ENCODE assay signal across 22 cellular contexts in genomic region chr15:65926459-65926858, GRCh38. TPM values are rescaled to one million over a fixed set of nuclear protein-coding genes. Genes with fewer than 3 reads are reported as not detected.
A peak's percentile ranks its signal among the peaks of the same experiment; 100 is the strongest.
DNase-seq lines count a peak whose midpoint lies in the region; ATAC-seq, FAIRE-seq and TF ChIP-seq lines count a peak whose summit lies in the region.
"Had no signal": no experiment of that assay in that cellular context is flagged by ENCODE, and none has a peak within 500 bp of the region (broad histone marks: within the 10 kb centered on the region; RNA-seq: fewer than 3 reads in every experiment).

No MANE protein-coding gene starts in this region.

- TF ChIP-seq CTCF in GM12878 (IDR thresholded peaks at IDR 0.05 in 2 of 3, conservative IDR thresholded peaks at IDR 0.05 in 1 of 3; ENCODE audit: control insufficient read depth in 2 of 3, extremely low read depth in 1 of 3, insufficient read depth in 1 of 3, low read depth in 3 of 3, low read length in 3 of 3) (no peak), heart right ventricle (IDR thresholded peaks at IDR 0.05) (no peak)

- no peak for TF ChIP-seq EP300 in GM12878 (IDR thresholded peaks at IDR 0.05; ENCODE audit: borderline replicate concordance in 1 of 2, control insufficient read depth in 1 of 2, low read depth in 2 of 2, low read length in 2 of 2)

- ATAC-seq in GM19025 (IDR thresholded peaks at IDR 0.05; ENCODE audit: low read depth, unreplicated experiment) (peak; percentile 10), HG02981 (IDR thresholded peaks at IDR 0.05; ENCODE audit: unreplicated experiment) (peak; percentile 11), GM12878 (peak; percentile 12), heart right ventricle (no peak)
- ATAC-seq: A549 had no signal

- no peaks in the 10 kb centered on the region for H3K79me2 ChIP-seq in GM12878 (ENCODE audit: control insufficient read depth, insufficient read depth, low read length)

- no peaks in the 10 kb centered on the region for H3K9me3 ChIP-seq in GM12878 (replicated peaks; ENCODE audit: control insufficient read depth, insufficient read depth, low read length)
- no peaks in the 10 kb centered on the region for H3K9me3 ChIP-seq in heart right ventricle
- H3K9me3 ChIP-seq: A549, Caco-2 had no signal

- 100% methylated on average over 1 of the region's 1 CpG for WGBS in GM12878 (ENCODE audit: insufficient coverage, insufficient replicate concordance, low lambda C conversion rate, missing lambda C conversion rate)
- 100% methylated on average over 1 of the region's 1 CpG for WGBS in heart right ventricle, 2 donors

- no peak overlapping the region for H3K27ac ChIP-seq in GM12878 (ENCODE audit: control insufficient read depth, insufficient read depth)
- H3K27ac ChIP-seq in heart right ventricle: no peak overlapping the region
- H3K27ac ChIP-seq: 22Rv1, A549, C4-2B, GM23248, HL-60 had no signal

- no peaks in the 10 kb centered on the region for H4K20me1 ChIP-seq in GM12878 (ENCODE audit: control insufficient read depth, insufficient read depth)

- H3K9ac ChIP-seq in GM12878 (ENCODE audit: control insufficient read depth, insufficient read depth, low read length): no peak overlapping the region
- H3K9ac ChIP-seq: GM23248 had no signal

- in situ Hi-C loops in GM12878 (cut with MboI): no loop called here

- no peaks in the 10 kb centered on the region; a peak in 1 of 4 replicates for H3K36me3 ChIP-seq in GM12878 (ENCODE audit: control insufficient read depth in 2 of 2, insufficient read depth in 2 of 2, low read length in 1 of 2)
- H3K36me3 ChIP-seq in heart right ventricle: no peaks in the 10 kb centered on the region

- TF ChIP-seq POLR2A in GM12878 (IDR thresholded peaks at IDR 0.05; ENCODE audit: low read depth, low read length): no peak

- H3K27me3 ChIP-seq in GM12878 (replicated peaks in 1 of 2; ENCODE audit: control insufficient read depth in 2 of 2, insufficient read depth in 2 of 2, low read length in 1 of 2) (no peaks in the 10 kb centered on the region), heart right ventricle (no peaks in the 10 kb centered on the region)

- TSS peak; percentile 85 for BruUV-seq in GM12878 (replicated peaks; lab: Mats Ljungman, UMichigan)

- RAD21 ChIA-PET in GM12878 (lab: Charles Lee; ENCODE audit: unreplicated experiment): interaction anchor here (1.1 to 7.5 kb wide), 5 partner anchors 8 to 91 kb away, joined by 4 to 61 read pairs (median 5); partner anchors contain the start of gene RAB11A

- CTCF ChIA-PET in GM12878 (lab: Yijun Ruan, JAX): interaction anchor here (0.8 to 3.0 kb wide), 3 partner anchors 9 to 55 kb away, joined by 3 to 25 read pairs (median 4); no protein-coding TSS in a partner anchor

- no peak overlapping the region for H3K4me3 ChIP-seq in GM12878
- no peak overlapping the region for H3K4me3 ChIP-seq in heart right ventricle
- H3K4me3 ChIP-seq: A549, GM23248 had no signal

- peak; percentile 18 for DNase-seq in ELF-1 (ENCODE audit: low read depth, low spot score)
- no peak for DNase-seq in GM12878 (ENCODE audit: low read depth, low spot score)
- DNase-seq in heart right ventricle: no peak
- DNase-seq in occipital lobe (lab: John Stamatoyannopoulos, UW): no peak
- DNase-seq in stimulated activated CD8-positive, alpha-beta memory T cell treated with anti-CD3 and anti-CD28 coated beads, Interleukin-4, amount 100 ng/mL, for 48 hours: no peak
- DNase-seq: AML-193; Caco-2; CD4-positive, alpha-beta T cell; DMS79 treated with DMSO at 0.1 percent for 48 hours; GM23248; HCEC 1CT; IMR-90; Karpas-422; KBM-7 had no signal

- no peak overlapping the region for H3K4me2 ChIP-seq in GM12878 (ENCODE audit: control insufficient read depth, insufficient read depth)
- H3K4me2 ChIP-seq: A549 had no signal

- intact Hi-C loops in GM12878 (cut with micrococcal nuclease; ENCODE audit: unreplicated experiment) (no loop called here), heart right ventricle (cut with DNase I) (loop anchor here in 2 of 10 donors (10.0 kb wide), 2 partner anchors 258 to 358 kb away; no protein-coding TSS in a partner anchor)

- FAIRE-seq in GM12878 (lab: Jason Lieb, UNC): no peak
- FAIRE-seq: A549, D721Med, GM12891 had no signal

- SMC1A ChIA-PET in GM12878 (lab: Charles Lee; ENCODE audit: uncharacterized antibody, unreplicated experiment): interaction anchor here (1.5 to 8.0 kb wide), 2 partner anchors 10 to 296 kb away, joined by 3 to 65 read pairs; no protein-coding TSS in a partner anchor

- no peak for TF ChIP-seq RAD21 in GM12878 (IDR thresholded peaks at IDR 0.05; ENCODE audit: insufficient read depth, low read depth, low read length)

- POLR2A ChIA-PET in GM12878 (lab: Charles Lee): interaction anchor here (0.8 to 1.9 kb wide), 2 partner anchors 10 to 51 kb away, joined by 4 to 9 read pairs; no protein-coding TSS in a partner anchor

- H3K4me1 ChIP-seq in GM12878 (ENCODE audit: control insufficient read depth, insufficient read depth, low read length): peaks cover 9% of the 10 kb centered on the region
- H3K4me1 ChIP-seq in heart right ventricle: no peaks in the 10 kb centered on the region
- H3K4me1 ChIP-seq: A549, Caco-2 had no signal

- no peak overlapping the region for H2AFZ ChIP-seq in GM12878 (ENCODE audit: control insufficient read depth, low read depth, low read length)
- H2AFZ ChIP-seq: GM23248 had no signal

TF ChIP-seq in GM12878, 131 proteins besides CTCF, POLR2A, EP300 and RAD21 (continues in another document):
- TF ChIP-seq SPI1 (IDR thresholded peaks at IDR 0.05; ENCODE audit: borderline replicate concordance, insufficient read depth, low read depth, low read length): no peak
- TF ChIP-seq BMI1 (IDR thresholded peaks at IDR 0.05; ENCODE audit: borderline replicate concordance): no peak
- TF ChIP-seq PKNOX1 (IDR thresholded peaks at IDR 0.05): peak; percentile 78
- TF ChIP-seq YY1 (IDR thresholded peaks at IDR 0.05; ENCODE audit: low read depth, low read length): no peak
- TF ChIP-seq YBX1 (IDR thresholded peaks at IDR 0.05): no peak
- no peak for TF ChIP-seq CEBPZ (IDR thresholded peaks at IDR 0.05; ENCODE audit: low read depth, low read length)
- no peak for TF ChIP-seq TAF1 (IDR thresholded peaks at IDR 0.05; ENCODE audit: borderline replicate concordance, low read depth, low read length)

RNA-seq across cellular contexts. Expression of gene RAB11A, which starts 57.2 kb away (rescaled TPM):
- 70.8 and 70.9 TPM in 2 replicates for total RNA-seq in GM12878 (2013; cell fraction: nucleolus; rRNA removed)
- total RNA-seq in GM12878 (2014; rRNA removed): 128 and 141 TPM in 2 replicates
- 148 and 152 TPM in 2 replicates for total RNA-seq in GM12878 (2014; rRNA removed; fragmentation: Illumina TruSeq; extraction: Trizol)
- 182 and 204 TPM in 2 replicates for total RNA-seq in GM12878 (2021)
- polyA plus RNA-seq in GM12878 (2011; ENCODE audit: low read depth): 108 TPM
- polyA plus RNA-seq in GM12878 (2011; rRNA removed): 387 and 412 TPM in 2 replicates
- 245 and 314 TPM in 2 replicates for polyA plus RNA-seq in GM12878 (2011; cell fraction: cytosol; rRNA removed)
- polyA plus RNA-seq in GM12878 (2011; cell fraction: nucleus; rRNA removed): 170 and 179 TPM in 2 replicates
- 175 and 233 TPM in 2 replicates for polyA plus RNA-seq in GM12878 (2012)
- 274 and 338 TPM in 2 replicates for polyA plus RNA-seq in GM12878 (2014; fragmentation: Illumina TruSeq; extraction: Trizol)
- 100 to 1,000 TPM; 155 to 179 TPM for polyA plus RNA-seq in GM12878 (2014; fragmentation: Nextera tagmentation; extraction: Ambion mirVana)
- 218 and 266 TPM in 2 replicates for polyA plus RNA-seq in GM12878 (2014; rRNA removed)
- polyA plus RNA-seq in GM12878 (2016; fragmentation: Nextera tagmentation; extraction: Ambion mirVana): 100 to 1,000 TPM; 275 to 291 TPM
- 143 and 310 TPM in 2 replicates for polyA minus RNA-seq in GM12878 (2011; rRNA and poly(A)+ RNA removed)
- 48.4 and 63.4 TPM in 2 replicates for polyA minus RNA-seq in GM12878 (2011; cell fraction: cytosol; rRNA and poly(A)+ RNA removed)
- polyA minus RNA-seq in GM12878 (2011; cell fraction: nucleus; rRNA and poly(A)+ RNA removed): 14.7 and 27.4 TPM in 2 replicates
- total RNA-seq in heart right ventricle: 100 to 1,000 TPM; 134 to 211 (median 150) TPM
- 100 to 1,000 TPM in 1 of 2 donors, 10 to 100 TPM in 1; 28.5 to 209 TPM for polyA plus RNA-seq in heart right ventricle
- total RNA-seq in occipital lobe: 169 TPM

Comparison
In these comparisons a context has a peak if more than half of its experiments do, and no peak if none do; other contexts are left out.
1. ATAC-seq: peak in GM19025 (single experiment), HG02981 (single experiment) and GM12878 (single experiment); none in heart right ventricle (0 of 8).